ENCODE assay signal across 26 cellular contexts in the genomic region with DNA sequence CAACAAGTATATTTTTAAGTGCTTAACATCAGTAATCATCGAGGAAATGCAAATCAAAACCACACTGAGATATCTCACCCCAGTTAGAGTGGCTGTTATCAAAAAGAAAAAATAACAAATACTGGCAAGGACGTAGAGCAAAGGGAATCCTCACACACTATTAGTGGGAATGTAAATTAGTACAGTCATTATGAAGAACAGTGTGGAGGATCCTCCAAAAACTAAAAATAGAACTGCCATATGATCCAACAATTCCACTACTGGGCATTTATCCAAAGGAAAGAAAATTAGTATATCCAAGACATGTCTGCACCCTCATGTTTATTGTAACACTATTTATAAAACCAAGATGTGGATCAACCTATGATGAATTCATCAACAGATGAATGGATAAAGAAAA.
"Had no signal": no experiment of that assay in that cellular context is flagged by ENCODE, and none has a peak within 500 bp of the region (broad histone marks: within the 10 kb centered on the region; RNA-seq: fewer than 3 reads in every experiment).

No MANE protein-coding gene starts in this region.

- ATAC-seq: activated CD8-positive, alpha-beta T cell treated with anti-CD3 and anti-CD28 coated beads for 36 hours; activated T-helper 17 cell treated with anti-CD3 and anti-CD28 coated beads, Interleukin-2, amount 50 U/mL, for 72 hours; heart right ventricle had no signal

- DNase-seq: activated CD4-positive, alpha-beta T cell treated with anti-CD3 and anti-CD28 coated beads for 48 hours; activated CD4-positive, CD25-positive, alpha-beta regulatory T cell; activated CD8-positive, alpha-beta T cell treated with anti-CD3 and anti-CD28 coated beads for 36 hours; activated naive CD4-positive, alpha-beta T cell; activated naive CD8-positive, alpha-beta T cell treated with anti-CD3 and anti-CD28 coated beads for 36 hours; activated T-cell treated with anti-CD3 and anti-CD28 coated beads, Interleukin-2, amount 50 U/mL, for 1 hour; amniotic stem cell; brain microvascular endothelial cell; central memory CD4-positive, alpha-beta T cell; colonic mucosa; heart right ventricle; immature natural killer cell; kidney glomerular epithelial cell; left ventricle myocardium inferior; mammary epithelial cell; midbrain; nucleus accumbens; posterior cingulate gyrus; retina; stimulated activated CD4-positive, alpha-beta T cell treated with anti-CD3 and anti-CD28 coated beads, Interleukin-1b, Interleukin-23, amount 100 ng/mL, for 48 hours; stimulated activated CD8-positive, alpha-beta memory T cell treated with anti-CD3 and anti-CD28 coated beads, Interleukin-4, amount 100 ng/mL, for 48 hours; stimulated activated naive CD4-positive, alpha-beta T cell; T-helper 9 cell; thyroid gland had no signal

- H3K9me3 Mint-ChIP-seq: immature natural killer cell had no signal

- H3K27me3 Mint-ChIP-seq: activated CD8-positive, alpha-beta T cell treated with anti-CD3 and anti-CD28 coated beads for 36 hours; activated naive CD8-positive, alpha-beta T cell treated with anti-CD3 and anti-CD28 coated beads for 36 hours; activated T-helper 17 cell treated with anti-CD3 and anti-CD28 coated beads, Interleukin-2, amount 50 U/mL, for 72 hours had no signal

- H3K4me3 Mint-ChIP-seq: activated CD8-positive, alpha-beta T cell treated with anti-CD3 and anti-CD28 coated beads for 36 hours; activated naive CD8-positive, alpha-beta T cell treated with anti-CD3 and anti-CD28 coated beads for 36 hours; activated T-helper 17 cell treated with anti-CD3 and anti-CD28 coated beads, Interleukin-2, amount 50 U/mL, for 72 hours; immature natural killer cell; nephron had no signal

- H3K4me3 ChIP-seq: colonic mucosa, heart right ventricle, left ventricle myocardium inferior, thyroid gland had no signal

- H3K36me3 Mint-ChIP-seq: immature natural killer cell had no signal

- H3K4me1 Mint-ChIP-seq: activated T-helper 17 cell treated with anti-CD3 and anti-CD28 coated beads, Interleukin-2, amount 50 U/mL, for 72 hours had no signal

- H3K27ac Mint-ChIP-seq: activated CD8-positive, alpha-beta T cell treated with anti-CD3 and anti-CD28 coated beads for 36 hours; activated naive CD8-positive, alpha-beta T cell treated with anti-CD3 and anti-CD28 coated beads for 36 hours; activated T-helper 17 cell treated with anti-CD3 and anti-CD28 coated beads, Interleukin-2, amount 50 U/mL, for 72 hours; immature natural killer cell; nephron had no signal
